26 cellular contexts compared by ENCODE assay signal in the genomic region with DNA sequence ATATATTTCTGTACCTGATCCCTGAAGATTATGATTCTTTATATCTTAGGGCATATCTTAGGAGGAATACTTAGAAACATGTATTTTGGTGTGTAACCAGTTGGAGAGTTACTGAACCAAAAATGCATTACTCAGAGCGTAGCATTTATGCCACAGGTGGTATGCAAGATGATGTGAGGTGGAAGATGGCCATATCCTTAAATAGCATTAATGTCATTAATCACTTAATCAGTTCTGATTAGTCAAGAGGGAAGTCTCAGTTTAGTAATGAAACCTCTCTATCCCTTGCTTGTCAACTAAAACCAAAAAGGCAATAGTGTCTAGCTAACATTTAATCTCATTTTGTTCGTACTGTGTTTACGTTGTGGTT.
"Had no signal": no experiment of that assay in that cellular context is flagged by ENCODE, and none has a peak within 500 bp of the region (broad histone marks: within the 10 kb centered on the region; RNA-seq: fewer than 3 reads in every experiment).

No MANE protein-coding gene starts in this region.

- H3K36me3 ChIP-seq: brain microvascular endothelial cell, cardiac muscle cell had no signal

- DNase-seq: activated CD4-positive, alpha-beta T cell treated with anti-CD3 and anti-CD28 coated beads for 48 hours; activated CD4-positive, alpha-beta T cell treated with anti-CD3 and anti-CD28 coated beads, Interleukin-2, amount 50 U/mL, for 48 hours; activated CD4-positive, CD25-positive, alpha-beta regulatory T cell treated with anti-CD3 and anti-CD28 coated beads, Interleukin-2, amount 50 U/mL, for 72 hours; activated CD8-positive, alpha-beta memory T cell treated with anti-CD3 and anti-CD28 coated beads, Interleukin-2, amount 10 ng/mL, durations not matched to agents 7 days and 5 days; activated effector memory CD4-positive, alpha-beta T cell treated with anti-CD3 and anti-CD28 coated beads, Interleukin-2, amount 50 U/mL, for 16 hours; activated naive CD4-positive, alpha-beta T cell treated with Interleukin-2 at 50 U/mL for 16 hours; activated naive CD8-positive, alpha-beta T cell treated with anti-CD3 and anti-CD28 coated beads, Interleukin-2, amount 50 U/mL, for 24 hours; activated T-cell treated with anti-CD3 and anti-CD28 coated beads, Interleukin-2, amount 50 U/mL, for 24 hours; amygdala; brain microvascular endothelial cell; KG1; NCI-H1092 treated with DMSO at 0.1 percent for 48 hours; NCI-H1417 treated with DMSO at 0.1 percent for 48 hours; NCI-H1694; NCI-H2029; NCI-H2107; NCI-H2171 treated with DMSO at 0.1 percent for 48 hours; NCI-H345; NCI-H510A; NCI-H526 treated with DMSO at 0.1 percent for 48 hours; PC-3; SHP77 treated with DMSO at 0.1 percent for 48 hours had no signal

- FAIRE-seq: RCC 7860 had no signal

- H3K27ac ChIP-seq: cardiac muscle cell had no signal

- ATAC-seq: activated CD8-positive, alpha-beta memory T cell treated with anti-CD3 and anti-CD28 coated beads, Interleukin-2, amount 10 ng/mL, durations not matched to agents 7 days and 5 days; activated naive CD4-positive, alpha-beta T cell treated with anti-CD3 and anti-CD28 coated beads, Interleukin-2, amount 50 U/mL, for 72 hours; activated naive CD8-positive, alpha-beta T cell treated with anti-CD3 and anti-CD28 coated beads, Interleukin-2, amount 50 U/mL, for 24 hours; PC-3; WTC11 had no signal

- H3K27me3 ChIP-seq: brain microvascular endothelial cell, cardiac muscle cell had no signal

- H3K4me3 ChIP-seq: cardiac muscle cell had no signal
